30 cellular contexts compared by ENCODE assay signal in the genomic region with DNA sequence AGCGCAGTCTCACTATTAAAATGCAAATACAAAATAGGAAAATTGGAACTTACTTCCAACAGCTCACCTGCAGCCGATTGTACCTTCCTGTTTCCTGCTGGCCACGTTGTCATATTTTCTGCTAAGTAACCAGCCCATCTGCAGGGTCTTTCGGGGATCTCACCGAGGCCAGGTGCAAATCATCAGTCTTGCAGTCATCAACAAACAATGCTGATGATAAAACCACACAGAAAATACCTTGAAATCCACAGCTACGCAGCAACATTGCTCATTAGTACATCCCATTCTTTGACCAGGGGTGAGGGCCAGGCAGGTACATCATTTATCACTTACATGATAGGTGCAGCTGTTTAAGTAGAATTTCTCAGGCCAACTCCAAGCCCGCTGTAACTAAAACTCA.
A peak's percentile ranks its signal among the peaks of the same experiment; 100 is the strongest.
DNase-seq lines count a peak whose midpoint lies in the region; ATAC-seq and TF ChIP-seq lines count a peak whose summit lies in the region.
"Had no signal": no experiment of that assay in that cellular context is flagged by ENCODE, and none has a peak within 500 bp of the region (broad histone marks: within the 10 kb centered on the region; RNA-seq: fewer than 3 reads in every experiment).

No MANE protein-coding gene starts in this region.

- CTCF ChIA-PET in activated CD4-positive, alpha-beta memory T cell treated with anti-CD3 and anti-CD28 coated beads for 36 hours (lab: Charles Lee) = no interaction called here
- CTCF ChIA-PET in activated CD4-positive, alpha-beta memory T cell treated with anti-CD3 and anti-CD28 coated beads, Interleukin-2, amount 10 ng/mL, durations not matched to agents 7 days and 5 days (lab: Charles Lee) = interaction anchor here (0.6 to 1.0 kb wide), 3 partner anchors 17 to 96 kb away, joined by 3 to 4 read pairs (median 3); no protein-coding TSS in a partner anchor

- H3T11ph ChIP-seq in H9 (ENCODE audit: low read length) = no peak overlapping the region

- no peak overlapping the region for H2BK120ac ChIP-seq in H9 (ENCODE audit: low read depth, low read length, poor library complexity, severe bottlenecking)

- no peaks in the 10 kb centered on the region for H3F3A ChIP-seq in smooth muscle cell (ENCODE audit: low read depth)

- H3K4me3 Mint-ChIP-seq in activated CD4-positive, alpha-beta memory T cell treated with anti-CD3 and anti-CD28 coated beads for 36 hours = no peak overlapping the region
- no peak overlapping the region for H3K4me3 Mint-ChIP-seq in activated CD4-positive, alpha-beta memory T cell treated with anti-CD3 and anti-CD28 coated beads, Interleukin-2, amount 10 ng/mL, durations not matched to agents 7 days and 5 days
- H3K4me3 Mint-ChIP-seq in H9 = no peak overlapping the region
- H3K4me3 Mint-ChIP-seq: CD8-positive, alpha-beta memory T cell had no signal

- no peak overlapping the region for H2BK20ac ChIP-seq in H9 (ENCODE audit: low read depth, low read length, poor library complexity, severe bottlenecking)

- peaks cover 4% of the 10 kb centered on the region for H3K9me3 Mint-ChIP-seq in activated CD4-positive, alpha-beta memory T cell treated with anti-CD3 and anti-CD28 coated beads for 36 hours
- H3K9me3 Mint-ChIP-seq in activated CD4-positive, alpha-beta memory T cell treated with anti-CD3 and anti-CD28 coated beads, Interleukin-2, amount 10 ng/mL, durations not matched to agents 7 days and 5 days = peaks cover 4% of the 10 kb centered on the region
- peaks cover 90 to 95% of the 10 kb centered on the region in 2 experiments for H3K9me3 Mint-ChIP-seq in H9

- H4K5ac ChIP-seq in H9 (ENCODE audit: insufficient read length, low read depth, low read length) = no peak overlapping the region

- H3K4me3 ChIP-seq in suprapubic skin = no peak overlapping the region
- H3K4me3 ChIP-seq in smooth muscle cell = no peak overlapping the region
- H3K4me3 ChIP-seq: SJSA1 had no signal

- H3K27me3 ChIP-seq in H9 (ENCODE audit: insufficient read depth, low read length) = no peaks in the 10 kb centered on the region
- peaks cover 9% of the 10 kb centered on the region for H3K27me3 ChIP-seq in suprapubic skin
- H3K27me3 ChIP-seq in smooth muscle cell (ENCODE audit: low read depth) = no peaks in the 10 kb centered on the region
- H3K27me3 ChIP-seq: SJSA1 had no signal

- no peak overlapping the region for H3K56ac ChIP-seq in H9 (ENCODE audit: insufficient read length, low read depth, low read length)

- H3K36me3 Mint-ChIP-seq in activated CD4-positive, alpha-beta memory T cell treated with anti-CD3 and anti-CD28 coated beads for 36 hours = no peaks in the 10 kb centered on the region
- peaks cover 2% of the 10 kb centered on the region for H3K36me3 Mint-ChIP-seq in activated CD4-positive, alpha-beta memory T cell treated with anti-CD3 and anti-CD28 coated beads, Interleukin-2, amount 10 ng/mL, durations not matched to agents 7 days and 5 days (ENCODE audit: low read depth)
- peaks cover 0 to 20% (median 4%) of the 10 kb centered on the region in 3 experiments; a peak in 5 of 7 replicates for H3K36me3 Mint-ChIP-seq in H9 (ENCODE audit: insufficient read depth in 1 of 3, low read depth in 3 of 3)
- H3K36me3 Mint-ChIP-seq: CD14-positive monocyte had no signal

- no peak overlapping the region for H3K4ac ChIP-seq in H9 (ENCODE audit: low read depth, low read length)

- POLR2A ChIA-PET in activated CD4-positive, alpha-beta memory T cell treated with anti-CD3 and anti-CD28 coated beads for 36 hours (lab: Charles Lee) = no interaction called here
- POLR2A ChIA-PET in activated CD4-positive, alpha-beta memory T cell treated with anti-CD3 and anti-CD28 coated beads, Interleukin-2, amount 10 ng/mL, durations not matched to agents 7 days and 5 days (lab: Charles Lee) = no interaction called here

- H3K27ac ChIP-seq in H9 (ENCODE audit: insufficient read length, low read depth, low read length) (no peak overlapping the region), suprapubic skin (no peak overlapping the region), smooth muscle cell (ENCODE audit: low read depth) (no peak overlapping the region)
- H3K27ac ChIP-seq: 22Rv1, SJSA1 had no signal

- H4K91ac ChIP-seq in H9 (ENCODE audit: insufficient read length, low read depth, low read length) = no peak overlapping the region

- H3K27ac Mint-ChIP-seq in activated CD4-positive, alpha-beta memory T cell treated with anti-CD3 and anti-CD28 coated beads for 36 hours = no peak overlapping the region
- H3K27ac Mint-ChIP-seq in activated CD4-positive, alpha-beta memory T cell treated with anti-CD3 and anti-CD28 coated beads, Interleukin-2, amount 10 ng/mL, durations not matched to agents 7 days and 5 days = no peak overlapping the region
- H3K27ac Mint-ChIP-seq in H9 = no peak overlapping the region
- H3K27ac Mint-ChIP-seq: CD14-positive monocyte; CD8-positive, alpha-beta memory T cell had no signal

- no peak for ATAC-seq in GM19023 (IDR thresholded peaks at IDR 0.05; ENCODE audit: unreplicated experiment)
- no peak for ATAC-seq in HG02571 (IDR thresholded peaks at IDR 0.05; ENCODE audit: unreplicated experiment)
- ATAC-seq: HepG2, PC-3 had no signal

- H3K9me3 ChIP-seq in H9 (ENCODE audit: control insufficient read depth, low read depth, low read length) (peaks cover 99% of the 10 kb centered on the region), suprapubic skin (peaks cover 18% of the 10 kb centered on the region), smooth muscle cell (replicated peaks; ENCODE audit: low read depth) (peaks cover 16% of the 10 kb centered on the region)
- H3K9me3 ChIP-seq: SJSA1 had no signal

- H3K4me1 ChIP-seq in H9 (ENCODE audit: insufficient read depth, low read length) (no peaks in the 10 kb centered on the region), suprapubic skin (no peaks in the 10 kb centered on the region), smooth muscle cell (ENCODE audit: low read depth) (no peaks in the 10 kb centered on the region)
- H3K4me1 ChIP-seq: SJSA1 had no signal

- WGBS in H9 (ENCODE audit: extremely low coverage, insufficient read length, low lambda C conversion rate) = no CpG with 5 or more reads among the region's 7 CpGs
- WGBS in suprapubic skin = 80% methylated on average over 7 of the region's 7 CpGs
- 57% methylated on average over 7 of the region's 7 CpGs for WGBS in smooth muscle cell (ENCODE audit: low lambda C conversion rate)

- no peak overlapping the region for H3K4me2 ChIP-seq in H9 (ENCODE audit: insufficient read depth, insufficient read length, low read length)
- H3K4me2 ChIP-seq in smooth muscle cell = no peak overlapping the region

- no peak overlapping the region for H2BK15ac ChIP-seq in H9 (ENCODE audit: low read depth, low read length)

- H3K36me3 ChIP-seq in suprapubic skin = no peaks in the 10 kb centered on the region
- H3K36me3 ChIP-seq in smooth muscle cell (ENCODE audit: low read depth) = no peaks in the 10 kb centered on the region
- H3K36me3 ChIP-seq: BE2C, SJSA1 had no signal

- no peak overlapping the region for H2AFZ ChIP-seq in H9 (ENCODE audit: low read length)
- no peak overlapping the region for H2AFZ ChIP-seq in smooth muscle cell (ENCODE audit: low read depth)

- H3K79me1 ChIP-seq in H9 (ENCODE audit: insufficient read depth, low read depth, low read length, poor library complexity, severe bottlenecking) = no peaks in the 10 kb centered on the region

- no peaks in the 10 kb centered on the region for H3K4me1 Mint-ChIP-seq in activated CD4-positive, alpha-beta memory T cell treated with anti-CD3 and anti-CD28 coated beads for 36 hours (ENCODE audit: low read depth)
- H3K4me1 Mint-ChIP-seq in activated CD4-positive, alpha-beta memory T cell treated with anti-CD3 and anti-CD28 coated beads, Interleukin-2, amount 10 ng/mL, durations not matched to agents 7 days and 5 days = no peaks in the 10 kb centered on the region
- no peaks in the 10 kb centered on the region for H3K4me1 Mint-ChIP-seq in H9
- H3K4me1 Mint-ChIP-seq: CD14-positive monocyte; CD8-positive, alpha-beta memory T cell had no signal

- no peak for TF ChIP-seq POLR2A in suprapubic skin (IDR thresholded peaks at IDR 0.05)

- TF ChIP-seq CTCF in H9 (conservative IDR thresholded peaks at IDR 0.05) (no peak), suprapubic skin (IDR thresholded peaks at IDR 0.05) (no peak), smooth muscle cell (IDR thresholded peaks at IDR 0.05; ENCODE audit: borderline replicate concordance, insufficient read depth, poor library complexity, severe bottlenecking) (no peak)

- intact Hi-C loops in activated CD4-positive, alpha-beta memory T cell treated with anti-CD3 and anti-CD28 coated beads for 36 hours (cut with micrococcal nuclease) = no loop called here

- H3K14ac ChIP-seq in H9 (ENCODE audit: insufficient read depth, low read length) = no peak overlapping the region

- no peak overlapping the region for H2BK12ac ChIP-seq in H9 (ENCODE audit: insufficient read length, low read depth, low read length)

- peak; percentile 5 for DNase-seq in activated CD4-positive, alpha-beta memory T cell treated with anti-CD3 and anti-CD28 coated beads for 36 hours
- no peak for DNase-seq in activated CD4-positive, alpha-beta memory T cell treated with anti-CD3 and anti-CD28 coated beads, Interleukin-2, amount 10 ng/mL, durations not matched to agents 7 days and 5 days
- peak; percentile 2 for DNase-seq in H9
- DNase-seq in islet precursor cell = peak; percentile 4
- peak; percentile 16 to 35 for DNase-seq in suprapubic skin (ENCODE audit: low spot score in 2 of 2)
- DNase-seq in smooth muscle cell (lab: John Stamatoyannopoulos, UW; ENCODE audit: unreplicated experiment) = no peak
- DNase-seq: ACHN; BE2C; CD8-positive, alpha-beta memory T cell; DMS 273 treated with DMSO at 0.1 percent for 48 hours; DMS79; EL; GDM1; H7; Karpas-422; NCI-H1092 treated with DMSO at 0.1 percent for 48 hours; NCI-H1436; NCI-H187; NCI-H2081 treated with DMSO at 0.1 percent for 48 hours; NCI-H2171; NCI-H226; NCI-H510A treated with DMSO at 0.1 percent for 48 hours; NCI-H748 treated with DMSO at 0.1 percent for 48 hours; PC-3 had no signal

- TF ChIP-seq EP300 in suprapubic skin (IDR thresholded peaks at IDR 0.05) = no peak

- H2AK5ac ChIP-seq in H9 (ENCODE audit: insufficient read length, low read length) = no peak overlapping the region

- no peaks in the 10 kb centered on the region for H3K79me2 ChIP-seq in H9 (ENCODE audit: insufficient read depth, low read length)
- no peaks in the 10 kb centered on the region for H3K79me2 ChIP-seq in smooth muscle cell (ENCODE audit: low read depth)

- peaks cover 30% of the 10 kb centered on the region for H3K27me3 Mint-ChIP-seq in activated CD4-positive, alpha-beta memory T cell treated with anti-CD3 and anti-CD28 coated beads for 36 hours
- peaks cover 53% of the 10 kb centered on the region for H3K27me3 Mint-ChIP-seq in activated CD4-positive, alpha-beta memory T cell treated with anti-CD3 and anti-CD28 coated beads, Interleukin-2, amount 10 ng/mL, durations not matched to agents 7 days and 5 days
- peaks cover 4% of the 10 kb centered on the region for H3K27me3 Mint-ChIP-seq in H9 (ENCODE audit: low read depth)

- no peak overlapping the region for H3K18ac ChIP-seq in H9 (ENCODE audit: insufficient read length, low read depth, low read length)

- H4K8ac ChIP-seq in H9 (replicated peaks; ENCODE audit: insufficient read length, low read depth, low read length) = no peak overlapping the region

- H3K23ac ChIP-seq in H9 (ENCODE audit: insufficient read length, low read depth, low read length) = no peak overlapping the region

- H3K23me2 ChIP-seq in H9 (ENCODE audit: insufficient read length, low read depth, low read length, poor library complexity, severe bottlenecking) = no peaks in the 10 kb centered on the region

- H2BK5ac ChIP-seq in H9 (ENCODE audit: insufficient read length, low read length) = no peak overlapping the region

- no peak overlapping the region for H3K9ac ChIP-seq in H9 (ENCODE audit: extremely low read depth, insufficient read length, low read length)
- H3K9ac ChIP-seq in smooth muscle cell (ENCODE audit: low read depth) = no peak overlapping the region

- H4K20me1 ChIP-seq in H9 (ENCODE audit: control insufficient read depth, insufficient read depth, insufficient read length) (no peaks in the 10 kb centered on the region), smooth muscle cell (ENCODE audit: low read depth) (no peaks in the 10 kb centered on the region)

Comparison
In these comparisons a context has a peak if more than half of its experiments do, and no peak if none do; other contexts are left out.
1. DNase-seq: peak in activated CD4-positive, alpha-beta memory T cell treated with anti-CD3 and anti-CD28 coated beads for 36 hours (single experiment), H9 (single experiment), islet precursor cell (single experiment) and suprapubic skin (2 of 2); none in activated CD4-positive, alpha-beta memory T cell treated with anti-CD3 and anti-CD28 coated beads, Interleukin-2, amount 10 ng/mL, durations not matched to agents 7 days and 5 days (single experiment) and smooth muscle cell (single experiment).